ENCODE assay signal across 8 cellular contexts in the genomic region with DNA sequence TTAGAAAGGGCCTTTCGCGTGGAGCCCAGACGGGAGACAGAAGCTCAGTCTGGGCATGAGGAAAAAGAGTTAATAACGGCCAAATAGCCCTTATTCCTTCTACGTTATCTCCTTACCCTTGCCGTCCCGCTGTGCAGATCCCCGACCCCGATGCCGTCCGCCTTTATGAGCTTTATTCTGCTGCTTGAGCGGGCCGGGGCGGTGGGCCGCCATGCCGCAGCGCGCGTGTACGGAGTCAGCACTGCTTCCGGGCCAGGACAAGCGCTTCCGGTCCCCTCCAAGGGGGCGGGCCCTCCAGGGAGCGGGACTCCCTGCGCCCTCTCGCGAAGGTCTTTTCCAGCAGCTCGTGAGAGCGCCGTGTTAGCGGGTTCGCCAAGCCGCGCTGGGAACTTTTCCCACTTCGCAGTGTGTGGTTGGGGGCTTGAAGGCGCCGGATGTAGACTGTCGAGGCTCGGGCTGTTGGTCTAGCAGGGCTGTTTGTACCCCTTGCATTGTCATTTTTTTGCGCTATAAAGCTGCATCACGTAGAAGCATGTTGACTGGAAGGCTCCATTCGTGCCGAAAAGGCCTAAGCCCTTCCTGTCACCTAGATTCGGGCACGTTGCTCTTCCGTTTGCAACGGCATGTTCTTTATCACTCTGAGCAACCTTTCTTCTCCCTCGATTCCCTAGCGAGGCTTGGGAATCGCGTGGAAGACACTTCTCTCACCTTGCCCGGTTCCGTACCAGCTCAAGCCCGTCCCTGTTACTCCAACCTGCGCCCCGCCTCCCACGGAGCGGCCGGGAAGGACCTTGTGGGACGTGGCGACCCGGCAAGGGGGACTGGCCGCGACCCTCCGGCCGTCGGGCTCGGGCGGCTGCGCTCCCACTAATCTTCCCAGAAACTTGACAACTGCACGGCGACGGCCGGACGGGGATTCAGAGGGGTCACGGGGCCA. TPM values are rescaled to one million over a fixed set of nuclear protein-coding genes. Genes with fewer than 3 reads are reported as not detected.
DNase-seq lines count a peak whose midpoint lies in the region; ATAC-seq and TF ChIP-seq lines count a peak whose summit lies in the region.

A gene (minus strand): TSS at position 243 of the 937 bp plus-strand sequence. CDS start 30 bp downstream, at position 213.

- peak within 1 kb of the TSS; percentile 46 for H2BK5ac ChIP-seq in neuronal stem cell (ENCODE audit: low read length)

- H2BK120ac ChIP-seq in neuronal stem cell (ENCODE audit: low read depth, low read length), result peak within 1 kb of the TSS; percentile 63

- TF ChIP-seq CTCF in foreskin keratinocyte (conservative IDR thresholded peaks at IDR 0.05) (peak; percentile 55), subcutaneous adipose tissue (IDR thresholded peaks at IDR 0.05; ENCODE audit: low read depth) (no peak)

- no CpG with 5 or more reads among the region's 77 CpGs for WGBS in neuronal stem cell (ENCODE audit: extremely low coverage in 2 of 2, insufficient read length in 2 of 2, insufficient replicate concordance in 1 of 2), 2 donors

- peak within 1 kb of the TSS; percentile 89 for H2AK5ac ChIP-seq in neuronal stem cell (ENCODE audit: low read depth, low read length)

- peaks cover 11% of the 10 kb centered on the region for H3K79me1 ChIP-seq in neuronal stem cell (ENCODE audit: low read depth, low read length)

- H3K4me1 ChIP-seq in SJCRH30 (no peaks in the 10 kb centered on the region), foreskin keratinocyte (no peaks in the 10 kb centered on the region), neuronal stem cell (ENCODE audit: control insufficient read depth in 2 of 2, insufficient read depth in 1 of 2, low read depth in 1 of 2, low read length in 2 of 2) (peaks cover 8 to 15% of the 10 kb centered on the region in 2 donors)

- H4K8ac ChIP-seq in neuronal stem cell (ENCODE audit: low read depth, low read length), result no peak within 1 kb of the TSS

- ATAC-seq in foreskin keratinocyte, result peak; percentile 92

- no peak within 1 kb of the TSS for H4K91ac ChIP-seq in neuronal stem cell (ENCODE audit: low read depth, low read length, poor library complexity)

- H2BK15ac ChIP-seq in neuronal stem cell (ENCODE audit: low read length), result no peak within 1 kb of the TSS

- H3K36me3 ChIP-seq in SJCRH30, result peaks cover 35% of the 10 kb centered on the region
- peaks cover 30 to 50% of the 10 kb centered on the region in 2 donors for H3K36me3 ChIP-seq in neuronal stem cell (replicated peaks in 1 of 2; ENCODE audit: control insufficient read depth in 2 of 2, insufficient read depth in 2 of 2, low read length in 2 of 2)

- H3K9me3 ChIP-seq in SJCRH30 (replicated peaks) (no peaks in the 10 kb centered on the region), neuronal stem cell (replicated peaks in 1 of 2; ENCODE audit: control insufficient read depth in 2 of 2, insufficient read depth in 1 of 2, low read depth in 1 of 2, low read length in 2 of 2) (no peaks in the 10 kb centered on the region)

- peak within 1 kb of the TSS; percentile 88 for H3K9ac ChIP-seq in neuronal stem cell (ENCODE audit: low read depth, low read length, poor library complexity)

- H3K23ac ChIP-seq in neuronal stem cell (ENCODE audit: low read depth, low read length, poor library complexity), result peak within 1 kb of the TSS; percentile 45

- H3K27me3 ChIP-seq in SJCRH30, result no peaks in the 10 kb centered on the region
- no peaks in the 10 kb centered on the region for H3K27me3 ChIP-seq in foreskin keratinocyte
- H3K27me3 ChIP-seq in neuronal stem cell (ENCODE audit: control insufficient read depth in 3 of 3, insufficient read depth in 3 of 3, low read depth in 1 of 3, low read length in 3 of 3), result no peaks in the 10 kb centered on the region

- H2AFZ ChIP-seq in neuronal stem cell (ENCODE audit: low read length), result peak within 1 kb of the TSS; percentile 84

- no peak within 1 kb of the TSS for H3K4ac ChIP-seq in neuronal stem cell (ENCODE audit: low read length)

- no peak within 1 kb of the TSS for H2BK12ac ChIP-seq in neuronal stem cell (ENCODE audit: low read length)

- H3K14ac ChIP-seq in neuronal stem cell (ENCODE audit: low read length), result peak within 1 kb of the TSS; percentile 84

- DNase-seq in ELR (ENCODE audit: low read depth) (peak; percentile 96), GOT3 (lab: John Stamatoyannopoulos, UW) (peak; percentile 69), LoVo (ENCODE audit: low spot score) (peak; percentile 90), SJCRH30 (peak; percentile 85 to 88), foreskin keratinocyte (peak; percentile 62 to 82), neuronal stem cell (ENCODE audit: low spot score) (peak; percentile 85)
- peak; percentile 63 to 87 (median 74) for DNase-seq in activated naive CD4-positive, alpha-beta T cell (lab: John Stamatoyannopoulos, UW)

- H3K4me2 ChIP-seq in neuronal stem cell (ENCODE audit: insufficient read depth, low read length, poor library complexity, severe bottlenecking), result peak within 1 kb of the TSS; percentile 89

- peak within 1 kb of the TSS; percentile 96 for H3K18ac ChIP-seq in neuronal stem cell (ENCODE audit: low read length)

- peak within 1 kb of the TSS; percentile 83 for H3K4me3 ChIP-seq in SJCRH30
- H3K4me3 ChIP-seq in neuronal stem cell (ENCODE audit: low read length in 2 of 2), result peak within 1 kb of the TSS; percentile 90 to 91

- H3K27ac ChIP-seq in SJCRH30 (peak within 1 kb of the TSS; percentile 68), foreskin keratinocyte (peak within 1 kb of the TSS; percentile 30), neuronal stem cell (replicated peaks; ENCODE audit: low read length) (peak within 1 kb of the TSS; percentile 67)

RNA-seq across cellular contexts. Expression of the gene that starts here (rescaled TPM):
- total RNA-seq in SJCRH30 (2014; rRNA removed; shearing (Covaris generic)), result 31.9 and 33.6 TPM in 2 replicates
- total RNA-seq in foreskin keratinocyte (48.4 and 55.4 TPM in 2 replicates), subcutaneous adipose tissue (10 to 100 TPM; 21.9 to 36.0 (median 33.0) TPM)
- polyA plus RNA-seq in foreskin keratinocyte, result 21.6 and 27.8 TPM in 2 replicates
- polyA plus RNA-seq in neuronal stem cell (2013, experiment 1 of 2), result 13.1 TPM
- 13.0 TPM for polyA plus RNA-seq in neuronal stem cell (2013, experiment 2 of 2)

Comparison
In these comparisons a context has a peak if more than half of its experiments do, and no peak if none do; other contexts are left out.
1. Peak in every context shown above with its lines: DNase-seq, ATAC-seq, H3K4me3 ChIP-seq and H3K27ac ChIP-seq.